8 cellular contexts compared by ENCODE assay signal in genomic region chr6:121335111-121336008, GRCh38. TPM values are rescaled to one million over a fixed set of nuclear protein-coding genes. Genes with fewer than 3 reads are reported as not detected.
A peak's percentile ranks its signal among the peaks of the same experiment; 100 is the strongest.
DNase-seq lines count a peak whose midpoint lies in the region; ATAC-seq and TF ChIP-seq lines count a peak whose summit lies in the region.

No MANE protein-coding gene starts in this region.

- H3K4me1 Mint-ChIP-seq in immature natural killer cell: peaks cover 16 to 37% of the 10 kb centered on the region in 2 donors

- TF ChIP-seq CTCF in stomach (IDR thresholded peaks at IDR 0.05): no peak

- H3K27ac ChIP-seq in HUES64 (ENCODE audit: low read depth, low read length): peak overlapping the region; percentile 73
- H3K27ac ChIP-seq in stomach: peak overlapping the region; percentile 92 to 99 (median 97)

- no peaks in the 10 kb centered on the region for H3K9me3 Mint-ChIP-seq in immature natural killer cell

- DNase-seq in adipocyte (ENCODE audit: low read depth): no peak
- no peak for DNase-seq in immature natural killer cell
- DNase-seq in stomach: no peak
- no peak for DNase-seq in mesenteric fat pad (ENCODE audit: low spot score)

- intact Hi-C loops in stomach (cut with DNase I; ENCODE audit: low total_unique reads): no loop called here

- no peak for TF ChIP-seq EP300 in stomach (IDR thresholded peaks at IDR 0.05)

- H3K27me3 Mint-ChIP-seq in immature natural killer cell (ENCODE audit: low read depth in 3 of 3): peaks cover 11 to 15% (median 12%) of the 10 kb centered on the region in 3 donors

- H3K36me3 Mint-ChIP-seq in immature natural killer cell: no peaks in the 10 kb centered on the region

- H3K36me3 ChIP-seq in HUES64 (ENCODE audit: insufficient read depth, low read length): no peaks in the 10 kb centered on the region
- no peaks in the 10 kb centered on the region for H3K36me3 ChIP-seq in adipocyte (ENCODE audit: control insufficient read depth, insufficient read depth, low read length, severe bottlenecking)
- H3K36me3 ChIP-seq in stomach: no peaks in the 10 kb centered on the region

- no peaks in the 10 kb centered on the region for H3K27me3 ChIP-seq in HUES64 (ENCODE audit: insufficient read depth, low read length)
- H3K27me3 ChIP-seq in adipocyte (replicated peaks; ENCODE audit: control insufficient read depth, insufficient read depth, low read length): no peaks in the 10 kb centered on the region
- no peaks in the 10 kb centered on the region for H3K27me3 ChIP-seq in stomach

- H3K4me3 Mint-ChIP-seq in immature natural killer cell: peak overlapping the region; percentile 96 to 98 (median 96)

- H3K9me3 ChIP-seq in HUES64 (ENCODE audit: insufficient read depth, low read depth, low read length): no peaks in the 10 kb centered on the region
- no peaks in the 10 kb centered on the region for H3K9me3 ChIP-seq in adipocyte (ENCODE audit: control insufficient read depth, low read length)
- H3K9me3 ChIP-seq in stomach: no peaks in the 10 kb centered on the region

- peak overlapping the region; percentile 74 for H3K9ac ChIP-seq in HUES64 (ENCODE audit: low read depth, low read length)
- peak overlapping the region; percentile 89 for H3K9ac ChIP-seq in adipocyte (ENCODE audit: low read length)

- H3K4me1 ChIP-seq in HUES64 (ENCODE audit: insufficient read depth, low read length): 0 out of 2 replicates have a peak, but pooled peaks cover 3% of the 10 kb centered on the region
- peaks cover 4% of the 10 kb centered on the region for H3K4me1 ChIP-seq in adipocyte (ENCODE audit: control insufficient read depth, insufficient read depth, low read length)
- H3K4me1 ChIP-seq in stomach: peaks cover 6 to 17% (median 7%) of the 10 kb centered on the region in 4 donors

- peak overlapping the region; percentile 94 to 100 (median 98) for H3K27ac Mint-ChIP-seq in immature natural killer cell

- H3K4me3 ChIP-seq in HUES64 (ENCODE audit: low read length) (peak overlapping the region; percentile 80), adipocyte (ENCODE audit: low read length) (peak overlapping the region; percentile 95), stomach (peak overlapping the region; percentile 54 to 70 (median 61))

- WGBS in HUES64: 89% methylated on average over 13 of the region's 13 CpGs
- 54 to 64% (median 58%) methylated on average over 13 of the region's 13 CpGs for WGBS in stomach, 5 donors

- no peak for TF ChIP-seq POLR2A in stomach (IDR thresholded peaks at IDR 0.05)

- peak; percentile 10 for ATAC-seq in GM18498 (IDR thresholded peaks at IDR 0.05; ENCODE audit: unreplicated experiment)
- no peak for ATAC-seq in HG03139 (IDR thresholded peaks at IDR 0.05; ENCODE audit: unreplicated experiment)
- ATAC-seq in GM21528 (IDR thresholded peaks at IDR 0.05; ENCODE audit: low FRiP score, unreplicated experiment): no peak

RNA-seq across cellular contexts. Expression of gene TBC1D32, which starts 1.1 kb away (rescaled TPM):
- polyA plus RNA-seq in HUES64 (2013, experiment 1 of 2): 4.3 TPM
- 5.1 TPM for polyA plus RNA-seq in HUES64 (2013, experiment 2 of 2)
- 1 to 10 TPM in 1 of 3 donors, under 1 TPM in 2; 0.67 to 2.6 (median 0.83) TPM for polyA plus RNA-seq in immature natural killer cell
- 10 to 100 TPM in 2 of 5 donors, 1 to 10 TPM in 3; 1.3 to 38.2 (median 4.6) TPM for total RNA-seq in stomach
- 1 to 10 TPM in 1 of 3 donors, under 1 TPM in 2; 0.46 to 1.4 (median 0.56) TPM for polyA plus RNA-seq in stomach
- total RNA-seq in mesenteric fat pad: 3.0 TPM
